ENCODE assay signal across 18 cellular contexts in genomic region chr10:74255214-74255613, GRCh38.
DNase-seq lines count a peak whose midpoint lies in the region; ATAC-seq and TF ChIP-seq lines count a peak whose summit lies in the region.
"Had no signal": no experiment of that assay in that cellular context is flagged by ENCODE, and none has a peak within 500 bp of the region (broad histone marks: within the 10 kb centered on the region; RNA-seq: fewer than 3 reads in every experiment).

No MANE protein-coding gene starts in this region.

- H3K27ac ChIP-seq in mammary epithelial cell (ENCODE audit: insufficient read depth, low read depth, low read length): no peak overlapping the region
- H3K27ac ChIP-seq in breast epithelium: no peak overlapping the region
- H3K27ac ChIP-seq: colonic mucosa, lower lobe of right lung, SJCRH30 had no signal

- CTCF ChIA-PET in mammary epithelial cell (lab: Charles Lee; ENCODE audit: low non-redundant PET): no interaction called here

- H3K4me2 ChIP-seq in mammary epithelial cell (ENCODE audit: insufficient read depth, low read depth, low read length): no peak overlapping the region

- H4K20me1 ChIP-seq in mammary epithelial cell (ENCODE audit: insufficient read depth, low read length): no peaks in the 10 kb centered on the region

- DNase-seq in mammary epithelial cell (peak; percentile 17), breast epithelium (ENCODE audit: low spot score in 2 of 2) (no peak), NOMO-1 treated with DMSO at 0.1 percent for 48 hours (lab: John Stamatoyannopoulos, UW; ENCODE audit: unreplicated experiment) (peak; percentile 80), left colon (no peak), HT-29 (ENCODE audit: low spot score) (no peak), NCI-H2171 (lab: John Stamatoyannopoulos, UW) (no peak), OCI-M2 (lab: John Stamatoyannopoulos, UW; ENCODE audit: unreplicated experiment) (no peak)
- no peak for DNase-seq in naive thymus-derived CD8-positive, alpha-beta T cell
- DNase-seq: activated naive CD4-positive, alpha-beta T cell treated with anti-CD3 and anti-CD28 coated beads, Interleukin-2, amount 50 U/mL, for 16 hours; colonic mucosa; lower lobe of right lung; MG63; NCI-H226; SJCRH30; stimulated activated CD4-positive, alpha-beta T cell treated with anti-CD3 and anti-CD28 coated beads, Interleukin-15, amount 100 ng/mL, for 24 hours; stimulated activated naive CD8-positive, alpha-beta T cell treated with anti-CD3 and anti-CD28 coated beads, Interleukin-15, amount 100 ng/mL, for 72 hours; T1000 had no signal

- BruUV-seq in mammary epithelial cell (replicated peaks; lab: Mats Ljungman, UMichigan): no TSS peak

- intact Hi-C loops in mammary epithelial cell (cut with micrococcal nuclease): no loop called here
- intact Hi-C loops in breast epithelium (cut with DNase I; ENCODE audit: low total_unique reads): no loop called here
- intact Hi-C loops in left colon (cut with DNase I, micrococcal nuclease): no loop called here

- no peak overlapping the region for H3K9ac ChIP-seq in mammary epithelial cell (ENCODE audit: insufficient read depth, low read length)

- no peak overlapping the region for H3K4me3 ChIP-seq in mammary epithelial cell (replicated peaks in 1 of 3; ENCODE audit: insufficient read depth in 1 of 3, low read depth in 2 of 3, low read length in 3 of 3)
- H3K4me3 ChIP-seq in breast epithelium: no peak overlapping the region
- H3K4me3 ChIP-seq: colonic mucosa, lower lobe of right lung, MG63, SJCRH30 had no signal

- peaks cover 0 to 7% (median 0%) of the 10 kb centered on the region in 3 donors for H3K36me3 Mint-ChIP-seq in naive thymus-derived CD8-positive, alpha-beta T cell

- H3K4me1 ChIP-seq in mammary epithelial cell (ENCODE audit: insufficient read depth, low read length) (no peaks in the 10 kb centered on the region), breast epithelium (no peaks in the 10 kb centered on the region)
- H3K4me1 ChIP-seq: colonic mucosa, SJCRH30 had no signal

- TF ChIP-seq POLR2A in breast epithelium (IDR thresholded peaks at IDR 0.05): no peak

- dilution Hi-C loops in mammary epithelial cell (cut with HindIII; ENCODE audit: low sequenced_read_pairs): no loop called here

- H3K27ac Mint-ChIP-seq in naive thymus-derived CD8-positive, alpha-beta T cell: peak overlapping the region in 1 of 10 donors; percentile 8
- H3K27ac Mint-ChIP-seq: nephron; stimulated activated naive CD8-positive, alpha-beta T cell treated with anti-CD3 and anti-CD28 coated beads, Interleukin-15, amount 100 ng/mL, for 72 hours had no signal

- no peak overlapping the region for H3K4me3 Mint-ChIP-seq in naive thymus-derived CD8-positive, alpha-beta T cell
- H3K4me3 Mint-ChIP-seq: nephron; stimulated activated naive CD8-positive, alpha-beta T cell treated with anti-CD3 and anti-CD28 coated beads, Interleukin-15, amount 100 ng/mL, for 72 hours had no signal

- H3K27me3 ChIP-seq in mammary epithelial cell (ENCODE audit: insufficient read depth, low read length): no peaks in the 10 kb centered on the region
- H3K27me3 ChIP-seq in breast epithelium: no peaks in the 10 kb centered on the region
- H3K27me3 ChIP-seq: colonic mucosa, MG63, SJCRH30 had no signal

- no peaks in the 10 kb centered on the region for H3K27me3 Mint-ChIP-seq in naive thymus-derived CD8-positive, alpha-beta T cell
- H3K27me3 Mint-ChIP-seq: stimulated activated naive CD8-positive, alpha-beta T cell treated with anti-CD3 and anti-CD28 coated beads, Interleukin-15, amount 100 ng/mL, for 72 hours had no signal

- in situ Hi-C loops in mammary epithelial cell (cut with MboI; ENCODE audit: low sequenced_read_pairs in 2 of 2): no loop called here

- H3K9me3 Mint-ChIP-seq in naive thymus-derived CD8-positive, alpha-beta T cell: no peaks in the 10 kb centered on the region
- H3K9me3 Mint-ChIP-seq: nephron; stimulated activated naive CD8-positive, alpha-beta T cell treated with anti-CD3 and anti-CD28 coated beads, Interleukin-15, amount 100 ng/mL, for 72 hours had no signal

- peaks cover 1% of the 10 kb centered on the region for H3K36me3 ChIP-seq in mammary epithelial cell (ENCODE audit: insufficient read depth, low read length)
- H3K36me3 ChIP-seq in breast epithelium: no peaks in the 10 kb centered on the region
- H3K36me3 ChIP-seq: colonic mucosa, lower lobe of right lung, MG63, SJCRH30 had no signal

- peak; percentile 29 for ATAC-seq in left colon
- no peak for ATAC-seq in naive thymus-derived CD8-positive, alpha-beta T cell
- ATAC-seq: stimulated activated naive CD8-positive, alpha-beta T cell treated with anti-CD3 and anti-CD28 coated beads, Interleukin-15, amount 100 ng/mL, for 72 hours had no signal

- TF ChIP-seq CTCF in mammary epithelial cell (conservative IDR thresholded peaks at IDR 0.05 in 1 of 2, IDR thresholded peaks at IDR 0.05 in 1 of 2; ENCODE audit: extremely low read depth in 1 of 2, insufficient read depth in 1 of 2, low read depth in 1 of 2, low read length in 2 of 2): no peak
- no peak for TF ChIP-seq CTCF in breast epithelium (IDR thresholded peaks at IDR 0.05)

- H3K4me1 Mint-ChIP-seq in naive thymus-derived CD8-positive, alpha-beta T cell: peaks cover 8 to 25% (median 11%) of the 10 kb centered on the region in 4 donors
- H3K4me1 Mint-ChIP-seq: nephron had no signal

- POLR2A ChIA-PET in naive thymus-derived CD8-positive, alpha-beta T cell (lab: Charles Lee): no interaction called here

- no peak overlapping the region for H2AFZ ChIP-seq in mammary epithelial cell (ENCODE audit: low read depth, low read length)

- peaks cover 52% of the 10 kb centered on the region for H3K79me2 ChIP-seq in mammary epithelial cell (ENCODE audit: insufficient read depth, low read length)

- H3K9me3 ChIP-seq in mammary epithelial cell (replicated peaks; ENCODE audit: insufficient read depth, low read length) (no peaks in the 10 kb centered on the region), breast epithelium (no peaks in the 10 kb centered on the region)
- H3K9me3 ChIP-seq: colonic mucosa, lower lobe of right lung, MG63, SJCRH30 had no signal

Comparison
In these comparisons a context has a peak if more than half of its experiments do, and no peak if none do; other contexts are left out.
1. DNase-seq: peak in mammary epithelial cell (single experiment) and NOMO-1 treated with DMSO at 0.1 percent for 48 hours (single experiment); none in breast epithelium (0 of 2), left colon (0 of 2), HT-29 (single experiment), NCI-H2171 (single experiment), OCI-M2 (single experiment) and naive thymus-derived CD8-positive, alpha-beta T cell (0 of 10).